Comparison of ENCODE assay signal across 21 cellular contexts in genomic region chr4:136920092-136920491, GRCh38.
"Had no signal": no experiment of that assay in that cellular context is flagged by ENCODE, and none has a peak within 500 bp of the region (broad histone marks: within the 10 kb centered on the region; RNA-seq: fewer than 3 reads in every experiment).

No MANE protein-coding gene starts in this region.

- H3K27ac Mint-ChIP-seq: mesothelial cell of epicardium, naive B cell had no signal

- H3K27ac ChIP-seq: coronary artery, dorsolateral prefrontal cortex, esophagus squamous epithelium, gastrocnemius medialis, heart right ventricle, left lung, lower lobe of right lung had no signal

- H3K4me1 Mint-ChIP-seq: mesothelial cell of epicardium, naive B cell had no signal

- H3K9me3 ChIP-seq: esophagus squamous epithelium, gastrocnemius medialis, lower lobe of right lung, mucosa of descending colon had no signal

- H3K27me3 Mint-ChIP-seq: naive B cell had no signal

- H3K4me3 ChIP-seq: coronary artery, dorsolateral prefrontal cortex, esophagus squamous epithelium, gastrocnemius medialis, heart right ventricle, left lung, lower lobe of right lung, mucosa of descending colon had no signal

- DNase-seq: dermis blood vessel endothelial cell; dorsolateral prefrontal cortex; effector CD4-positive, alpha-beta T cell; effector memory CD4-positive, alpha-beta T cell; esophagus squamous epithelium; foreskin fibroblast; foreskin melanocyte; gastrocnemius medialis; glutamatergic neuron; head of caudate nucleus; heart right ventricle; hippocampal formation; left cardiac atrium; left lung; left ventricle myocardium superior; lower lobe of right lung; mesenchymal stem cell; mucosa of descending colon; naive B cell had no signal

- H3K36me3 ChIP-seq: esophagus squamous epithelium, gastrocnemius medialis, heart right ventricle, left lung, lower lobe of right lung had no signal

- H3K36me3 Mint-ChIP-seq: mesothelial cell of epicardium, naive B cell had no signal

- H3K27me3 ChIP-seq: dorsolateral prefrontal cortex, esophagus squamous epithelium, gastrocnemius medialis, heart right ventricle, left lung had no signal

- H3K4me3 Mint-ChIP-seq: mesothelial cell of epicardium, naive B cell had no signal

- H3K4me1 ChIP-seq: esophagus squamous epithelium, gastrocnemius medialis, heart right ventricle, left lung, lower lobe of right lung had no signal

- H3K9me3 Mint-ChIP-seq: mesothelial cell of epicardium had no signal
